ENCODE assay signal across 8 cellular contexts in genomic region chr7:132500727-132501410, GRCh38.
DNase-seq lines count a peak whose midpoint lies in the region; ATAC-seq, FAIRE-seq and TF ChIP-seq lines count a peak whose summit lies in the region.

No MANE protein-coding gene starts in this region.

- TF ChIP-seq CTCF in IMR-90 (conservative IDR thresholded peaks at IDR 0.05; ENCODE audit: low read depth, low read length), result no peak
- no peak for TF ChIP-seq CTCF in bronchial epithelial cell (IDR thresholded peaks at IDR 0.05; ENCODE audit: insufficient read depth, low read length, severe bottlenecking)
- TF ChIP-seq CTCF in testis (IDR thresholded peaks at IDR 0.05), result peak; percentile 24 to 49 (median 41)

- no peak overlapping the region for H3K14ac ChIP-seq in IMR-90 (replicated peaks; ENCODE audit: low read depth, low read length)

- no peak overlapping the region for H2AK5ac ChIP-seq in IMR-90 (ENCODE audit: low read depth, low read length)

- no peak overlapping the region for H2BK5ac ChIP-seq in IMR-90 (ENCODE audit: low read depth, low read length, poor library complexity, severe bottlenecking)

- H3K9me1 ChIP-seq in IMR-90 (ENCODE audit: insufficient read depth, low read length), result no peaks in the 10 kb centered on the region

- no TSS peak for BruUV-seq in IMR-90 (replicated peaks; lab: Mats Ljungman, UMichigan)

- no peak overlapping the region for H3K4me3 ChIP-seq in IMR-90 (ENCODE audit: insufficient read depth, low read depth, low read length)
- H3K4me3 ChIP-seq in bronchial epithelial cell (ENCODE audit: low read depth, low read length), result no peak overlapping the region
- H3K4me3 ChIP-seq in testis, result no peak overlapping the region

- dilution Hi-C loops in IMR-90 (cut with HindIII; ENCODE audit: low sequenced_read_pairs, unreplicated experiment), result no loop called here

- H3K9me3 ChIP-seq in IMR-90 (ENCODE audit: control insufficient read depth, insufficient read depth, low read length) (no peaks in the 10 kb centered on the region), testis (no peaks in the 10 kb centered on the region)

- H3K9ac ChIP-seq in IMR-90 (ENCODE audit: low read depth, low read length), result no peak overlapping the region

- no peaks in the 10 kb centered on the region for H4K20me1 ChIP-seq in IMR-90 (ENCODE audit: insufficient read depth, low read length)

- H4K5ac ChIP-seq in IMR-90 (ENCODE audit: low read depth, low read length), result no peak overlapping the region

- H4K91ac ChIP-seq in IMR-90 (ENCODE audit: insufficient read depth, low read depth, low read length), result no peak overlapping the region

- no peak for DNase-seq in IMR-90
- no peak for DNase-seq in bronchial epithelial cell (ENCODE audit: low read depth)
- peak; percentile 63 for DNase-seq in islet precursor cell
- DNase-seq in testis, result peak; percentile 92
- DNase-seq in NCI-H1930 (lab: John Stamatoyannopoulos, UW), result no peak
- DNase-seq in KG1 (lab: John Stamatoyannopoulos, UW), result no peak

- CTCF ChIA-PET in IMR-90 (lab: Yijun Ruan, JAX), result no interaction called here

- TF ChIP-seq RAD21 in IMR-90 (IDR thresholded peaks at IDR 0.05; ENCODE audit: low read length), result no peak

- ATAC-seq in IMR-90 (ENCODE audit: low read depth) (no peak), GM18502 (IDR thresholded peaks at IDR 0.05; ENCODE audit: poor library complexity, unreplicated experiment) (no peak), HG03432 (IDR thresholded peaks at IDR 0.05; ENCODE audit: unreplicated experiment) (no peak)

- no peaks in the 10 kb centered on the region for H3K79me1 ChIP-seq in IMR-90 (ENCODE audit: low read depth in 1 of 2, low read length in 2 of 2)

- peak; percentile 18 for FAIRE-seq in bronchial epithelial cell (lab: Jason Lieb, UNC)

- H2BK20ac ChIP-seq in IMR-90 (ENCODE audit: low read depth, low read length), result no peak overlapping the region

- no peak overlapping the region for H3K4ac ChIP-seq in IMR-90 (ENCODE audit: low read depth, low read length)

- no peak overlapping the region for H3K4me2 ChIP-seq in IMR-90 (ENCODE audit: low read depth, low read length)

- in situ Hi-C loops in IMR-90 (cut with MboI; ENCODE audit: low sequenced_read_pairs), result no loop called here

- no peaks in the 10 kb centered on the region for H3K4me1 ChIP-seq in IMR-90 (ENCODE audit: control insufficient read depth, insufficient read depth, low read length)
- peaks cover 13% of the 10 kb centered on the region for H3K4me1 ChIP-seq in testis

- TF ChIP-seq POLR2A in IMR-90 (IDR thresholded peaks at IDR 0.05; ENCODE audit: low read depth, low read length) (no peak), testis (IDR thresholded peaks at IDR 0.05) (no peak)

- H3K27me3 ChIP-seq in IMR-90 (ENCODE audit: control insufficient read depth, insufficient read depth, low read length) (no peaks in the 10 kb centered on the region), bronchial epithelial cell (ENCODE audit: control insufficient read depth, insufficient read depth, low read length) (no peaks in the 10 kb centered on the region), testis (no peaks in the 10 kb centered on the region)

- H2AFZ ChIP-seq in IMR-90 (replicated peaks; ENCODE audit: low read length, poor library complexity), result peak overlapping the region; percentile 40

- H3K27ac ChIP-seq in IMR-90 (ENCODE audit: insufficient read depth, low read length), result no peak overlapping the region
- no peak overlapping the region for H3K27ac ChIP-seq in testis

- H3K23ac ChIP-seq in IMR-90 (ENCODE audit: low read depth, low read length), result no peak overlapping the region

- no peak overlapping the region for H3K56ac ChIP-seq in IMR-90 (ENCODE audit: extremely low read depth, insufficient read depth, low read length)

- WGBS in IMR-90 (ENCODE audit: extremely low coverage in 2 of 2, insufficient read length in 1 of 2), 2 experiments, result 0% methylated on average over 1 of the region's 10 CpGs; no CpG with 5 or more reads in 1 of the 2 experiments
- WGBS in testis, 2 donors, result 42 to 53% methylated on average over 10 of the region's 10 CpGs

- intact Hi-C loops in IMR-90 (cut with micrococcal nuclease) (no loop called here), testis (cut with DNase I; ENCODE audit: low total_unique reads) (no loop called here)

- POLR2A ChIA-PET in IMR-90 (lab: Charles Lee; ENCODE audit: unreplicated experiment), result no interaction called here

- no peak overlapping the region for H2AK9ac ChIP-seq in IMR-90 (replicated peaks; ENCODE audit: low read depth, low read length, poor library complexity)

- H3K36me3 ChIP-seq in IMR-90 (ENCODE audit: control insufficient read depth, insufficient read depth, low read length) (no peaks in the 10 kb centered on the region), bronchial epithelial cell (ENCODE audit: control insufficient read depth, insufficient read depth, low read length) (no peaks in the 10 kb centered on the region), testis (ENCODE audit: low read depth, missing control alignments) (no peaks in the 10 kb centered on the region)

- H2BK15ac ChIP-seq in IMR-90 (ENCODE audit: low read depth, low read length), result no peak overlapping the region

- no peak overlapping the region for H4K8ac ChIP-seq in IMR-90 (ENCODE audit: low read depth in 2 of 2, low read length in 2 of 2)

- no peak overlapping the region for H3K18ac ChIP-seq in IMR-90 (ENCODE audit: low read depth, low read length)

- H2BK120ac ChIP-seq in IMR-90 (ENCODE audit: low read depth, low read length), result no peak overlapping the region

TF ChIP-seq in IMR-90, 13 proteins besides CTCF, POLR2A, EP300 and RAD21:
- TF ChIP-seq RCOR1 (IDR thresholded peaks at IDR 0.05; ENCODE audit: insufficient replicate concordance, low read length) (no peak), FOS (IDR thresholded peaks at IDR 0.05; ENCODE audit: low read depth, low read length) (no peak), RFX5 (IDR thresholded peaks at IDR 0.05; ENCODE audit: low read depth, low read length) (no peak), NFE2L2 (IDR thresholded peaks at IDR 0.05; ENCODE audit: low read depth, low read length) (no peak), SMC3 (IDR thresholded peaks at IDR 0.05; ENCODE audit: low read depth, low read length) (no peak), CEBPB (IDR thresholded peaks at IDR 0.05; ENCODE audit: low read depth, low read length) (no peak), MAZ (IDR thresholded peaks at IDR 0.05; ENCODE audit: borderline replicate concordance, low read depth, low read length) (no peak), CHD1 (IDR thresholded peaks at IDR 0.05; ENCODE audit: low read depth, low read length) (no peak), BHLHE40 (IDR thresholded peaks at IDR 0.05; ENCODE audit: low read depth, low read length) (no peak)
TF ChIP-seq in IMR-90: peak in this region for 0.

Comparison
In these comparisons a context has a peak if more than half of its experiments do, and no peak if none do; other contexts are left out.
1. DNase-seq: peak in islet precursor cell (single experiment) and testis (single experiment); none in IMR-90 (single experiment), bronchial epithelial cell (single experiment), NCI-H1930 (0 of 2) and KG1 (single experiment).
2. CTCF ChIP-seq: peak in testis (3 of 3); none in IMR-90 (single experiment) and bronchial epithelial cell (single experiment).